ENCODE assay signal across 12 cellular contexts in the genomic region with DNA sequence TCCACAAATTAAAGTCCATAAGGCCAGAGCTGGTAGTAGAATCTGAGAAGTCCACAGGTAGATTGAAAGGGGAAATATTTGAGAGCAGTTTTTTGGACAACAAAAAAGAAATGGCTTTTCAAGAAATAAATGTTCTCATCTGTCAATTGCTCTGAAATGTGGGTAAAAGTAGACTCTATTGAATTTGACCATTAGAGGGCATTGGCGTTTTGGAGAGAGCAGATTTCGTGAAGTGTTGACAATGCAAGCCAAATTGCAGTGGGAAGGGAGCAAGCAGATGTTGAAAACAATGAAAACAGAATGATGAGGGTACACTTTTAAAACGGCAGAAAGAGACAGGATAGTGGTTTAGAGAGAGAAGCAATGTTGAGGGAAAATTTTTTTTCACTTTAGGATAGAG.
DNase-seq lines count a peak whose midpoint lies in the region; ATAC-seq and TF ChIP-seq lines count a peak whose summit lies in the region.
"Had no signal": no experiment of that assay in that cellular context is flagged by ENCODE, and none has a peak within 500 bp of the region (broad histone marks: within the 10 kb centered on the region; RNA-seq: fewer than 3 reads in every experiment).

No MANE protein-coding gene starts in this region.

- H3K27ac Mint-ChIP-seq in endodermal cell (no peak overlapping the region), endothelial cell (ENCODE audit: unreplicated experiment) (no peak overlapping the region)
- H3K27ac Mint-ChIP-seq in stimulated activated memory B cell treated with anti-CD40 and anti-IgM and Interleukin-4, amounts not matched to agents 10 μg/mL and 1 μg/mL and 100 μg/mL, for 72 hours = no peak overlapping the region
- H3K27ac Mint-ChIP-seq: activated CD4-positive, alpha-beta T cell treated with anti-CD3 and anti-CD28 coated beads, Interleukin-2, amount 10 ng/mL, durations not matched to agents 7 days and 5 days had no signal

- H3K27me3 Mint-ChIP-seq in endodermal cell (ENCODE audit: insufficient read depth) (peaks cover 8% of the 10 kb centered on the region), endothelial cell (ENCODE audit: unreplicated experiment) (peaks cover 2% of the 10 kb centered on the region)
- H3K27me3 Mint-ChIP-seq in stimulated activated memory B cell treated with anti-CD40 and anti-IgM and Interleukin-4, amounts not matched to agents 10 μg/mL and 1 μg/mL and 100 μg/mL, for 72 hours = no peaks in the 10 kb centered on the region
- H3K27me3 Mint-ChIP-seq: activated CD4-positive, alpha-beta T cell treated with anti-CD3 and anti-CD28 coated beads, Interleukin-2, amount 10 ng/mL, durations not matched to agents 7 days and 5 days had no signal

- H3K9ac ChIP-seq in endodermal cell (ENCODE audit: extremely low read depth, low read length, poor library complexity, severe bottlenecking) = no peak overlapping the region

- H3K4me3 Mint-ChIP-seq in endodermal cell (no peak overlapping the region), endothelial cell (ENCODE audit: unreplicated experiment) (no peak overlapping the region)
- H3K4me3 Mint-ChIP-seq in stimulated activated memory B cell treated with anti-CD40 and anti-IgM and Interleukin-4, amounts not matched to agents 10 μg/mL and 1 μg/mL and 100 μg/mL, for 72 hours = no peak overlapping the region
- H3K4me3 Mint-ChIP-seq: activated CD4-positive, alpha-beta T cell treated with anti-CD3 and anti-CD28 coated beads, Interleukin-2, amount 10 ng/mL, durations not matched to agents 7 days and 5 days had no signal

- H3K27ac ChIP-seq in endodermal cell (ENCODE audit: low read depth, low read length) (no peak overlapping the region), osteoblast (ENCODE audit: low read depth, low read length) (no peak overlapping the region)
- H3K27ac ChIP-seq: heart left ventricle, ovary had no signal

- DNase-seq in GM13976 (ENCODE audit: low spot score) = no peak
- peak; percentile 75 for DNase-seq in NCI-H748 treated with DMSO at 0.1 percent for 48 hours (lab: John Stamatoyannopoulos, UW)
- no peak for DNase-seq in endodermal cell
- DNase-seq in osteoblast (ENCODE audit: insufficient read length, low spot score, missing footprints) = no peak
- DNase-seq in endothelial cell (ENCODE audit: low spot score) = no peak
- DNase-seq: activated CD4-positive, alpha-beta T cell treated with anti-CD3 and anti-CD28 coated beads, Interleukin-2, amount 10 ng/mL, durations not matched to agents 7 days and 5 days; anterior cingulate cortex; heart left ventricle; ovary had no signal

- H3K4me1 ChIP-seq in endodermal cell (ENCODE audit: control insufficient read depth, insufficient read depth, low read length) (no peaks in the 10 kb centered on the region), osteoblast (ENCODE audit: insufficient read depth, low read length) (no peaks in the 10 kb centered on the region)
- H3K4me1 ChIP-seq: heart left ventricle had no signal

- no peaks in the 10 kb centered on the region for H3K9me3 ChIP-seq in endodermal cell (ENCODE audit: control insufficient read depth, low read length)
- no peaks in the 10 kb centered on the region for H3K9me3 ChIP-seq in osteoblast (ENCODE audit: low read depth, low read length)
- H3K9me3 ChIP-seq: heart left ventricle, ovary had no signal

- H3K79me2 ChIP-seq in osteoblast (ENCODE audit: insufficient read depth, low read length) = no peaks in the 10 kb centered on the region

- H3K9me3 Mint-ChIP-seq in endodermal cell (no peaks in the 10 kb centered on the region), endothelial cell (ENCODE audit: unreplicated experiment) (no peaks in the 10 kb centered on the region)
- no peaks in the 10 kb centered on the region for H3K9me3 Mint-ChIP-seq in stimulated activated memory B cell treated with anti-CD40 and anti-IgM and Interleukin-4, amounts not matched to agents 10 μg/mL and 1 μg/mL and 100 μg/mL, for 72 hours
- H3K9me3 Mint-ChIP-seq: activated CD4-positive, alpha-beta T cell treated with anti-CD3 and anti-CD28 coated beads, Interleukin-2, amount 10 ng/mL, durations not matched to agents 7 days and 5 days had no signal

- WGBS in endodermal cell (ENCODE audit: insufficient coverage in 1 of 2, insufficient read length in 1 of 2), 2 experiments = 32 to 38% methylated on average over 3 of the region's 3 CpGs

- H3K27me3 ChIP-seq in endodermal cell (ENCODE audit: control insufficient read depth, insufficient read depth, low read length, poor library complexity, severe bottlenecking) = no peaks in the 10 kb centered on the region
- H3K27me3 ChIP-seq in osteoblast (ENCODE audit: insufficient read depth, low read length) = no peaks in the 10 kb centered on the region
- H3K27me3 ChIP-seq: heart left ventricle, ovary had no signal

- ATAC-seq in HG03045 (IDR thresholded peaks at IDR 0.05; ENCODE audit: unreplicated experiment) = no peak
- no peak for ATAC-seq in HG03460 (IDR thresholded peaks at IDR 0.05; ENCODE audit: unreplicated experiment)
- no peak for ATAC-seq in stimulated activated memory B cell treated with anti-CD40 and anti-IgM and Interleukin-4, amounts not matched to agents 10 μg/mL and 1 μg/mL and 100 μg/mL, for 72 hours
- ATAC-seq: heart left ventricle had no signal

- no peaks in the 10 kb centered on the region for H4K20me1 ChIP-seq in osteoblast (ENCODE audit: insufficient read depth, low read length)

- H2AFZ ChIP-seq in osteoblast (ENCODE audit: low read length) = peak overlapping the region; percentile 21

- no peaks in the 10 kb centered on the region for H3K36me3 ChIP-seq in endodermal cell (ENCODE audit: control insufficient read depth, insufficient read depth, low read length)
- H3K36me3 ChIP-seq in osteoblast (ENCODE audit: insufficient read depth, low read length) = no peaks in the 10 kb centered on the region
- H3K36me3 ChIP-seq: heart left ventricle, ovary had no signal

- H3K4me1 Mint-ChIP-seq in endodermal cell (no peaks in the 10 kb centered on the region), endothelial cell (ENCODE audit: unreplicated experiment) (no peaks in the 10 kb centered on the region)
- H3K4me1 Mint-ChIP-seq in stimulated activated memory B cell treated with anti-CD40 and anti-IgM and Interleukin-4, amounts not matched to agents 10 μg/mL and 1 μg/mL and 100 μg/mL, for 72 hours = peaks cover 8% of the 10 kb centered on the region
- H3K4me1 Mint-ChIP-seq: activated CD4-positive, alpha-beta T cell treated with anti-CD3 and anti-CD28 coated beads, Interleukin-2, amount 10 ng/mL, durations not matched to agents 7 days and 5 days had no signal

- in situ Hi-C loops in GM13976 (cut with MboI; ENCODE audit: low sequenced_read_pairs, unreplicated experiment) = no loop called here

- H3K4me2 ChIP-seq in osteoblast (ENCODE audit: insufficient read depth, low read length) = no peak overlapping the region

- H3K36me3 Mint-ChIP-seq in endodermal cell (ENCODE audit: low read depth) (no peaks in the 10 kb centered on the region), endothelial cell (ENCODE audit: low read depth, unreplicated experiment) (no peaks in the 10 kb centered on the region)
- no peaks in the 10 kb centered on the region for H3K36me3 Mint-ChIP-seq in stimulated activated memory B cell treated with anti-CD40 and anti-IgM and Interleukin-4, amounts not matched to agents 10 μg/mL and 1 μg/mL and 100 μg/mL, for 72 hours

- H3K4me3 ChIP-seq in endodermal cell (ENCODE audit: low read length) = no peak overlapping the region
- H3K4me3 ChIP-seq in osteoblast (ENCODE audit: insufficient read depth, low read length) = no peak overlapping the region
- H3K4me3 ChIP-seq: heart left ventricle, ovary had no signal

- TF ChIP-seq CTCF in GM13976 (IDR thresholded peaks at IDR 0.05; ENCODE audit: borderline replicate concordance, control extremely low read depth, extremely low read depth, insufficient read depth, missing control alignments) (peak; percentile 15), endodermal cell (conservative IDR thresholded peaks at IDR 0.05) (peak; percentile 60), osteoblast (IDR thresholded peaks at IDR 0.05; ENCODE audit: extremely low read depth, low read depth, low read length) (peak; percentile 23), endothelial cell (IDR thresholded peaks at IDR 0.05; ENCODE audit: unreplicated experiment) (no peak)
